Comparison of ENCODE assay signal across 11 cellular contexts in the genomic region with DNA sequence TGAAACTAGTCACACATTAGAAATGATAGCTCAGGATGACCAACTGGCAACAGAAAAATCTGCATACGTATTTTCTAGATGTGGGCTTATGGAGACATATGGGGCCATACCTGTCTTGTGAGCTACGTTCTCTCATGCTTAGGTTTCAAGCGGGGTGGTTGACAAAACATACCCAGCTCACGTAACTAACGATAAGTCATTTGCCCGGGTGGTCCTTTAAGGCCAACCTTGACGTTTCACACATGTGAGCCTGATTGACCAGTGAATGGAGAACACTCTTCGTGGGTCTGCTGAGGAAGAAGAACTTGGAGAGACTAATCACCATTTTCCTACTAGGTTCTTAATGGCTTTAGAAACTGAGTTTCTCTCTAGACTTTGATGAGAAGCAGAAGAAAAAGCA. TPM values are rescaled to one million over a fixed set of nuclear protein-coding genes. Genes with fewer than 3 reads are reported as not detected.
DNase-seq lines count a peak whose midpoint lies in the region; ATAC-seq and TF ChIP-seq lines count a peak whose summit lies in the region.
"Had no signal": no experiment of that assay in that cellular context is flagged by ENCODE, and none has a peak within 500 bp of the region (broad histone marks: within the 10 kb centered on the region; RNA-seq: fewer than 3 reads in every experiment).

No MANE protein-coding gene starts in this region.

- H3K27ac ChIP-seq in CD8-positive, alpha-beta memory T cell (ENCODE audit: low read depth, low read length): peak overlapping the region; percentile 32
- H3K27ac ChIP-seq in psoas muscle: peak overlapping the region; percentile 54
- H3K27ac ChIP-seq: RWPE1 had no signal

- WGBS in psoas muscle, 3 donors: 88 to 93% (median 90%) methylated on average over 8 of the region's 8 CpGs

- TF ChIP-seq CTCF in psoas muscle (IDR thresholded peaks at IDR 0.05): no peak

- H3K27me3 ChIP-seq in CD8-positive, alpha-beta memory T cell (ENCODE audit: insufficient read depth, low read length, poor library complexity, severe bottlenecking): no peaks in the 10 kb centered on the region
- H3K27me3 ChIP-seq in psoas muscle (ENCODE audit: insufficient read depth in 3 of 3, low read length in 2 of 3): no peaks in the 10 kb centered on the region

- peak overlapping the region in 5 of 7 donors; percentile 20 to 80 (median 73) for H3K4me3 Mint-ChIP-seq in CD8-positive, alpha-beta memory T cell
- H3K4me3 Mint-ChIP-seq in IgD-negative memory B cell: peak overlapping the region; percentile 83 to 94 (median 92)
- H3K4me3 Mint-ChIP-seq in central memory CD8-positive, alpha-beta T cell: peak overlapping the region; percentile 56

- H3K4me1 Mint-ChIP-seq in CD8-positive, alpha-beta memory T cell: peaks cover 39 to 77% (median 46%) of the 10 kb centered on the region in 3 donors
- H3K4me1 Mint-ChIP-seq in IgD-negative memory B cell: peaks cover 60 to 70% (median 63%) of the 10 kb centered on the region in 3 donors
- peaks cover 51% of the 10 kb centered on the region for H3K4me1 Mint-ChIP-seq in central memory CD8-positive, alpha-beta T cell

- ATAC-seq in central memory CD8-positive, alpha-beta T cell (replicated peaks; ENCODE audit: extremely low read depth, poor library complexity, severe bottlenecking): no peak
- ATAC-seq in psoas muscle (no peak), GM21360 (IDR thresholded peaks at IDR 0.05; ENCODE audit: unreplicated experiment) (no peak)

- peaks cover 30% of the 10 kb centered on the region for H3K4me1 ChIP-seq in CD8-positive, alpha-beta memory T cell (ENCODE audit: insufficient read depth, low read length)
- no peaks in the 10 kb centered on the region for H3K4me1 ChIP-seq in psoas muscle

- no peaks in the 10 kb centered on the region for H3K9me3 Mint-ChIP-seq in CD8-positive, alpha-beta memory T cell
- H3K9me3 Mint-ChIP-seq in IgD-negative memory B cell: peaks cover 0 to 3% (median 2%) of the 10 kb centered on the region in 3 donors
- no peaks in the 10 kb centered on the region for H3K9me3 Mint-ChIP-seq in central memory CD8-positive, alpha-beta T cell

- H3K36me3 ChIP-seq in CD8-positive, alpha-beta memory T cell (ENCODE audit: insufficient read depth, low read length): no peaks in the 10 kb centered on the region
- no peaks in the 10 kb centered on the region for H3K36me3 ChIP-seq in psoas muscle (ENCODE audit: insufficient read depth in 1 of 2, low read depth in 1 of 2)

- intact Hi-C loops in psoas muscle (cut with DNase I): no loop called here

- in situ Hi-C loops in ACHN (cut with HindIII; ENCODE audit: low pct_ligation_motif_present, low pct_unique_long_range_greater_than_20kb, low sequenced_read_pairs): no loop called here

- no peaks in the 10 kb centered on the region for H3K27me3 Mint-ChIP-seq in CD8-positive, alpha-beta memory T cell
- no peaks in the 10 kb centered on the region for H3K27me3 Mint-ChIP-seq in IgD-negative memory B cell
- no peaks in the 10 kb centered on the region for H3K27me3 Mint-ChIP-seq in central memory CD8-positive, alpha-beta T cell

- POLR2A ChIA-PET in CD8-positive, alpha-beta memory T cell (lab: Charles Lee): interaction anchor here (0.9 to 3.1 kb wide), 3 partner anchors 11 to 20 kb away, joined by 3 to 23 read pairs (median 6); no protein-coding TSS in a partner anchor

- peak overlapping the region; percentile 37 to 92 (median 88) for H3K27ac Mint-ChIP-seq in CD8-positive, alpha-beta memory T cell
- H3K27ac Mint-ChIP-seq in IgD-negative memory B cell: peak overlapping the region; percentile 86 to 96 (median 96)
- no peak overlapping the region for H3K27ac Mint-ChIP-seq in central memory CD8-positive, alpha-beta T cell (ENCODE audit: low read depth)

- CTCF ChIA-PET in CD8-positive, alpha-beta memory T cell (lab: Charles Lee): interaction anchor here (1.2 to 3.6 kb wide), 8 partner anchors 10 to 83 kb away, joined by 3 to 21 read pairs (median 6); no protein-coding TSS in a partner anchor

- no peak for DNase-seq in CD8-positive, alpha-beta memory T cell
- no peak for DNase-seq in central memory CD8-positive, alpha-beta T cell (ENCODE audit: low spot score in 2 of 2)
- DNase-seq in psoas muscle (no peak), epidermal melanocyte (ENCODE audit: insufficient read length, low spot score) (no peak), iPS-NIHi11 (ENCODE audit: low spot score) (no peak), ACHN (no peak)
- DNase-seq: activated CD4-positive, alpha-beta T cell treated with anti-CD3 and anti-CD28 coated beads for 1 hour; stimulated activated CD8-positive, alpha-beta memory T cell treated with anti-CD3 and anti-CD28 coated beads, Interleukin-4, amount 100 ng/mL, for 48 hours had no signal

- H3K9me3 ChIP-seq in CD8-positive, alpha-beta memory T cell (ENCODE audit: low read length): no peaks in the 10 kb centered on the region
- no peaks in the 10 kb centered on the region for H3K9me3 ChIP-seq in psoas muscle

- peaks cover 0 to 2% (median 0%) of the 10 kb centered on the region in 3 donors for H3K36me3 Mint-ChIP-seq in CD8-positive, alpha-beta memory T cell
- H3K36me3 Mint-ChIP-seq in IgD-negative memory B cell: no peaks in the 10 kb centered on the region
- peaks cover 1% of the 10 kb centered on the region for H3K36me3 Mint-ChIP-seq in central memory CD8-positive, alpha-beta T cell (ENCODE audit: insufficient read depth)

- peak overlapping the region; percentile 39 for H3K4me3 ChIP-seq in CD8-positive, alpha-beta memory T cell (ENCODE audit: low read length)
- H3K4me3 ChIP-seq in psoas muscle: no peak overlapping the region

RNA-seq across cellular contexts. Expression of gene RCSD1, which starts 13.5 kb away (rescaled TPM):
- 10 to 100 TPM; 45.9 to 47.9 TPM for total RNA-seq in CD8-positive, alpha-beta memory T cell
- 171 TPM for polyA plus RNA-seq in CD8-positive, alpha-beta memory T cell
- 249 TPM for polyA plus RNA-seq in IgD-negative memory B cell
- total RNA-seq in psoas muscle: 10 to 100 TPM in 3 of 4 donors, 1 to 10 TPM in 1; 9.9 to 34.2 (median 23.1) TPM
- 10 to 100 TPM in 2 of 3 donors, 1 to 10 TPM in 1; 3.9 to 13.7 (median 10.4) TPM for polyA plus RNA-seq in psoas muscle

Comparison
In these comparisons a context has a peak if more than half of its experiments do, and no peak if none do; other contexts are left out.
1. RNA of gene RCSD1, which starts 13.5 kb away (polyA plus RNA-seq): 249 TPM in IgD-negative memory B cell (single experiment) and 171 TPM in CD8-positive, alpha-beta memory T cell (single experiment); 3.9 to 13.7 TPM in psoas muscle; every median in the first group is over 10 times any median in the second.
2. Peak in every context shown above with its lines, with median percentiles within 50 percentile points of each other: H3K4me3 Mint-ChIP-seq.